ENCODE assay signal across 16 cellular contexts in genomic region chr4:182688081-182688480, GRCh38.
DNase-seq lines count a peak whose midpoint lies in the region; ATAC-seq, FAIRE-seq and TF ChIP-seq lines count a peak whose summit lies in the region.
"Had no signal": no experiment of that assay in that cellular context is flagged by ENCODE, and none has a peak within 500 bp of the region (broad histone marks: within the 10 kb centered on the region; RNA-seq: fewer than 3 reads in every experiment).

No MANE protein-coding gene starts in this region.

- H3K4me3 ChIP-seq in H7 (ENCODE audit: insufficient read depth, low read depth, low read length): no peak overlapping the region
- H3K4me3 ChIP-seq in gastrocnemius medialis: no peak overlapping the region
- no peak overlapping the region for H3K4me3 ChIP-seq in heart left ventricle
- H3K4me3 ChIP-seq: BLaER1 treated with 17β-estradiol and CSF1 and Interleukin-3, amounts not matched to agents 10 nM and 100 nM; GM12878; K562 had no signal

- TF ChIP-seq CTCF in gastrocnemius medialis (IDR thresholded peaks at IDR 0.05 in 4 of 5, conservative IDR thresholded peaks at IDR 0.05 in 1 of 5) (no peak), heart left ventricle (IDR thresholded peaks at IDR 0.05) (no peak)

- FAIRE-seq in GM19239 (lab: Jason Lieb, UNC): no peak
- FAIRE-seq: GM12878, H1, K562 had no signal

- TF ChIP-seq POLR2A in gastrocnemius medialis (IDR thresholded peaks at IDR 0.05) (no peak), heart left ventricle (IDR thresholded peaks at IDR 0.05) (no peak)

- ATAC-seq in gastrocnemius medialis: no peak
- ATAC-seq in heart left ventricle: no peak
- ATAC-seq: GM12878, HCT116, K562 had no signal

- H3K27ac ChIP-seq in gastrocnemius medialis: no peak overlapping the region
- no peak overlapping the region for H3K27ac ChIP-seq in heart left ventricle
- H3K27ac ChIP-seq: BLaER1 treated with 17β-estradiol and CSF1 and Interleukin-3, amounts not matched to agents 10 nM and 100 nM; HL-60 had no signal

- in situ Hi-C loops in gastrocnemius medialis (cut with MboI; ENCODE audit: low sequenced_read_pairs in 4 of 4): no loop called here

- H3K4me1 ChIP-seq in gastrocnemius medialis (no peaks in the 10 kb centered on the region), heart left ventricle (peaks cover 0 to 11% (median 5%) of the 10 kb centered on the region in 12 donors)

- H3K9me3 ChIP-seq in gastrocnemius medialis (no peaks in the 10 kb centered on the region), heart left ventricle (no peaks in the 10 kb centered on the region)

- DNase-seq in H7: peak; percentile 40
- peak; percentile 51 for DNase-seq in ecto neural progenitor cell (ENCODE audit: low spot score)
- peak; percentile 29 for DNase-seq in iPS-NIHi7 (ENCODE audit: extremely low spot score)
- no peak for DNase-seq in GM19239 (ENCODE audit: insufficient read length, low spot score)
- DNase-seq in gastrocnemius medialis: no peak
- DNase-seq in SW 1271 (lab: John Stamatoyannopoulos, UW): no peak
- DNase-seq in heart left ventricle: no peak
- DNase-seq: ACHN; CD4-positive, CD25-positive, alpha-beta regulatory T cell; DMS 273 treated with DMSO at 0.1 percent for 48 hours had no signal

- 65 to 80% (median 74%) methylated on average over 14 of the region's 14 CpGs for WGBS in heart left ventricle, 4 donors

- no peaks in the 10 kb centered on the region for H3K36me3 ChIP-seq in H7 (replicated peaks; ENCODE audit: control insufficient read depth, insufficient read depth, low read length)
- H3K36me3 ChIP-seq in gastrocnemius medialis: no peaks in the 10 kb centered on the region
- H3K36me3 ChIP-seq in heart left ventricle: no peaks in the 10 kb centered on the region

- H3K27me3 ChIP-seq in H7 (ENCODE audit: control insufficient read depth, insufficient read depth, low read length): no peaks in the 10 kb centered on the region
- no peaks in the 10 kb centered on the region for H3K27me3 ChIP-seq in gastrocnemius medialis
- H3K27me3 ChIP-seq in heart left ventricle: no peaks in the 10 kb centered on the region
- H3K27me3 ChIP-seq: BLaER1 treated with 17β-estradiol and CSF1 and Interleukin-3, amounts not matched to agents 10 nM and 100 nM had no signal

- intact Hi-C loops in gastrocnemius medialis (cut with DNase I; ENCODE audit: low total_unique reads): no loop called here
- intact Hi-C loops in heart left ventricle (cut with DNase I): no loop called here

Comparison
In these comparisons a context has a peak if more than half of its experiments do, and no peak if none do; other contexts are left out.
1. DNase-seq: peak in H7 (single experiment), ecto neural progenitor cell (single experiment) and iPS-NIHi7 (single experiment); none in GM19239 (single experiment), gastrocnemius medialis (0 of 2), SW 1271 (0 of 2) and heart left ventricle (0 of 5).